In genomic region chr5:125336401-125336800, GRCh38 we compare ENCODE assay signal across 19 cellular contexts.
A peak's percentile ranks its signal among the peaks of the same experiment; 100 is the strongest.
DNase-seq lines count a peak whose midpoint lies in the region; ATAC-seq and TF ChIP-seq lines count a peak whose summit lies in the region.
"Had no signal": no experiment of that assay in that cellular context is flagged by ENCODE, and none has a peak within 500 bp of the region (broad histone marks: within the 10 kb centered on the region; RNA-seq: fewer than 3 reads in every experiment).

No MANE protein-coding gene starts in this region.

- no peak overlapping the region for H3K4ac ChIP-seq in mesenchymal stem cell (ENCODE audit: low read depth in 1 of 2, low read length in 2 of 2)

- H3K4me1 ChIP-seq in mesenchymal stem cell (ENCODE audit: control insufficient read depth, insufficient read depth, low read depth, low read length), result no peaks in the 10 kb centered on the region
- H3K4me1 ChIP-seq in right atrium auricular region, result no peaks in the 10 kb centered on the region

- H2BK5ac ChIP-seq in mesenchymal stem cell (ENCODE audit: low read depth, low read length, poor library complexity, severe bottlenecking), result no peak overlapping the region

- H2BK120ac ChIP-seq in mesenchymal stem cell (ENCODE audit: low read depth, low read length), result no peak overlapping the region

- H3K27me3 ChIP-seq in mesenchymal stem cell (ENCODE audit: control insufficient read depth in 1 of 2, insufficient read depth in 1 of 2, low read length in 2 of 2), result no peaks in the 10 kb centered on the region
- no peaks in the 10 kb centered on the region for H3K27me3 ChIP-seq in right atrium auricular region

- H3K9me3 ChIP-seq in mesenchymal stem cell (ENCODE audit: control insufficient read depth, low read length), result no peaks in the 10 kb centered on the region
- H3K9me3 ChIP-seq in right atrium auricular region, result no peaks in the 10 kb centered on the region

- DNase-seq in stimulated activated naive CD8-positive, alpha-beta T cell treated with anti-CD3 and anti-CD28 coated beads, Interleukin-15, Interleukin-2, amounts not matched to agents 100 U/mL and 50 U/mL, for 24 hours, result no peak
- DNase-seq in stimulated activated naive CD8-positive, alpha-beta T cell treated with anti-CD3 and anti-CD28 coated beads, Interleukin-15, amount 100 ng/mL, for 72 hours, result no peak
- DNase-seq in choroid plexus epithelial cell (ENCODE audit: low read depth) (peak; percentile 48), mesenchymal stem cell (peak; percentile 64), right atrium auricular region (ENCODE audit: low spot score) (no peak), COR-L47 (lab: John Stamatoyannopoulos, UW) (no peak)
- DNase-seq: DMS 273 treated with DMSO at 0.1 percent for 48 hours, GDM1, HFFc6, KBM-7, NCI-H1436 treated with DMSO at 0.1 percent for 48 hours, NCI-H2029 treated with DMSO at 0.1 percent for 48 hours, NCI-H2171 treated with DMSO at 0.1 percent for 48 hours, NCI-H510A, NCI-H774 had no signal

- no peak overlapping the region for H4K8ac ChIP-seq in mesenchymal stem cell (ENCODE audit: low read length)

- H2AK5ac ChIP-seq in mesenchymal stem cell (ENCODE audit: low read length, severe bottlenecking), result no peak overlapping the region

- no peaks in the 10 kb centered on the region for H3K4me1 Mint-ChIP-seq in stimulated activated naive CD8-positive, alpha-beta T cell treated with anti-CD3 and anti-CD28 coated beads, Interleukin-15, amount 100 ng/mL, for 72 hours

- no peak overlapping the region for H3K27ac ChIP-seq in mesenchymal stem cell (ENCODE audit: low read length, poor library complexity, severe bottlenecking)
- no peak overlapping the region for H3K27ac ChIP-seq in right atrium auricular region
- H3K27ac ChIP-seq: C4-2B had no signal

- H3K9ac ChIP-seq in mesenchymal stem cell (ENCODE audit: low read length), result no peak overlapping the region

- peak; percentile 32 for ATAC-seq in stimulated activated naive CD8-positive, alpha-beta T cell treated with anti-CD3 and anti-CD28 coated beads, Interleukin-15, Interleukin-2, amounts not matched to agents 100 U/mL and 50 U/mL, for 24 hours
- no peak for ATAC-seq in stimulated activated naive CD8-positive, alpha-beta T cell treated with anti-CD3 and anti-CD28 coated beads, Interleukin-15, amount 100 ng/mL, for 72 hours
- no peak for ATAC-seq in HG03565 (IDR thresholded peaks at IDR 0.05; ENCODE audit: unreplicated experiment)
- ATAC-seq: GM12878, Right ventricle myocardium inferior had no signal

- H2BK15ac ChIP-seq in mesenchymal stem cell (ENCODE audit: low read depth, poor library complexity, severe bottlenecking), result no peak overlapping the region

- H3K27ac Mint-ChIP-seq in stimulated activated naive CD8-positive, alpha-beta T cell treated with anti-CD3 and anti-CD28 coated beads, Interleukin-15, amount 100 ng/mL, for 72 hours, result no peak overlapping the region
- H3K27ac Mint-ChIP-seq: HFFc6 had no signal

- H3K9me3 Mint-ChIP-seq in stimulated activated naive CD8-positive, alpha-beta T cell treated with anti-CD3 and anti-CD28 coated beads, Interleukin-15, amount 100 ng/mL, for 72 hours, result peaks cover 0 to 3% of the 10 kb centered on the region in 2 donors
- H3K9me3 Mint-ChIP-seq: HFFc6 had no signal

- WGBS in mesenchymal stem cell, result 30% methylated on average over 2 of the region's 2 CpGs

- H3K4me3 ChIP-seq in choroid plexus epithelial cell (ENCODE audit: low read depth, low read length) (no peak overlapping the region), mesenchymal stem cell (ENCODE audit: insufficient read depth in 1 of 2, low read depth in 1 of 2, low read length in 2 of 2) (no peak overlapping the region), right atrium auricular region (no peak overlapping the region)
- H3K4me3 ChIP-seq: GM12878 had no signal

- H2BK12ac ChIP-seq in mesenchymal stem cell (ENCODE audit: low read length in 2 of 2), result no peak overlapping the region

- no peak overlapping the region for H4K91ac ChIP-seq in mesenchymal stem cell (ENCODE audit: low read length)

- TF ChIP-seq CTCF in choroid plexus epithelial cell (conservative IDR thresholded peaks at IDR 0.05; ENCODE audit: low read depth, low read length) (no peak), right atrium auricular region (IDR thresholded peaks at IDR 0.05) (no peak)

- H3K79me1 ChIP-seq in mesenchymal stem cell (replicated peaks; ENCODE audit: low read length, poor library complexity, severe bottlenecking), result no peaks in the 10 kb centered on the region

- H3K27me3 Mint-ChIP-seq in stimulated activated naive CD8-positive, alpha-beta T cell treated with anti-CD3 and anti-CD28 coated beads, Interleukin-15, amount 100 ng/mL, for 72 hours, result no peaks in the 10 kb centered on the region

- no peak overlapping the region for H3K14ac ChIP-seq in mesenchymal stem cell (ENCODE audit: low read length in 2 of 2)

- no peak overlapping the region for H3K18ac ChIP-seq in mesenchymal stem cell (ENCODE audit: low read depth in 1 of 2, low read length in 2 of 2)

- H2AFZ ChIP-seq in mesenchymal stem cell (ENCODE audit: low read depth, low read length), result no peak overlapping the region

- no peaks in the 10 kb centered on the region for H3K36me3 ChIP-seq in mesenchymal stem cell (ENCODE audit: control insufficient read depth in 1 of 2, insufficient read depth in 2 of 2, low read depth in 1 of 2, low read length in 2 of 2)
- no peaks in the 10 kb centered on the region for H3K36me3 ChIP-seq in right atrium auricular region

- no peak overlapping the region for H3K23ac ChIP-seq in mesenchymal stem cell (ENCODE audit: low read length in 2 of 2)

- H3K4me3 Mint-ChIP-seq in stimulated activated naive CD8-positive, alpha-beta T cell treated with anti-CD3 and anti-CD28 coated beads, Interleukin-15, amount 100 ng/mL, for 72 hours, result no peak overlapping the region
- H3K4me3 Mint-ChIP-seq: HFFc6 had no signal

- H3K4me2 ChIP-seq in mesenchymal stem cell (ENCODE audit: low read length, poor library complexity, severe bottlenecking), result no peak overlapping the region

Comparison
In these comparisons a context has a peak if more than half of its experiments do, and no peak if none do; other contexts are left out.
1. DNase-seq: peak in choroid plexus epithelial cell (single experiment) and mesenchymal stem cell (single experiment); none in stimulated activated naive CD8-positive, alpha-beta T cell treated with anti-CD3 and anti-CD28 coated beads, Interleukin-15, Interleukin-2, amounts not matched to agents 100 U/mL and 50 U/mL, for 24 hours (single experiment), stimulated activated naive CD8-positive, alpha-beta T cell treated with anti-CD3 and anti-CD28 coated beads, Interleukin-15, amount 100 ng/mL, for 72 hours (0 of 2), right atrium auricular region (single experiment) and COR-L47 (single experiment).